Comparison of ENCODE assay signal across 19 cellular contexts in the genomic region with DNA sequence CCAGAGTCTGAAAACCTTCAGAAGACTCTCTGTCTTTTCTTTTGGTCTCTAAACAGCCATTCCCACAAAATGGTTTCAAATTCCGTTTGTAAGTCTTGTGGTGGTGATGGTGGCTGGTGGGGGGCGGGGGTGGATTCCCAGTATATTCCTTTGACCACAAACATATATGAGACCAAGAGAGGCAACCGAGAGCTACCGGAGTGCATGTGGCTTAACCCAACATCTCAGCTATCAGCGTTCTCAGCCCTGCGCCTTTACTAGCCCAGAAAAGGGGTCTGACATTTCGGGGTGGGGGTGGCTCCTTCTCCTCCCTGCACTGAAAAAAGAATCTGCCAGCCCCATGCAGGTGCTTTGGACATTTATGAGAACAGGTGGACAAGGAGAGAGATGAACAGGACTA.
"Had no signal": no experiment of that assay in that cellular context is flagged by ENCODE, and none has a peak within 500 bp of the region (broad histone marks: within the 10 kb centered on the region; RNA-seq: fewer than 3 reads in every experiment).

No MANE protein-coding gene starts in this region.

- H3K36me3 ChIP-seq: esophagus squamous epithelium, gastrocnemius medialis, heart right ventricle, left lung, lower lobe of right lung had no signal

- ATAC-seq: gastrocnemius medialis, left ventricle myocardium superior, mucosa of descending colon had no signal

- H3K9me3 ChIP-seq: esophagus squamous epithelium, gastrocnemius medialis, heart right ventricle, left lung, lower lobe of right lung, mucosa of descending colon had no signal

- H3K4me3 ChIP-seq: coronary artery, esophagus squamous epithelium, gastrocnemius medialis, left lung, lower lobe of right lung, mucosa of descending colon had no signal

- H3K4me1 ChIP-seq: gastrocnemius medialis, left lung, lower lobe of right lung had no signal

- H3K27ac ChIP-seq: coronary artery, dorsolateral prefrontal cortex, esophagus squamous epithelium, gastrocnemius medialis, heart right ventricle, left lung, lower lobe of right lung had no signal

- H3K27me3 ChIP-seq: esophagus squamous epithelium, gastrocnemius medialis, left lung had no signal

- DNase-seq: dermis blood vessel endothelial cell; dorsolateral prefrontal cortex; effector CD4-positive, alpha-beta T cell; effector memory CD4-positive, alpha-beta T cell; esophagus squamous epithelium; foreskin fibroblast; foreskin melanocyte; gastrocnemius medialis; glutamatergic neuron; heart right ventricle; hippocampal formation; left cardiac atrium; left lung; left ventricle myocardium superior; lower lobe of right lung; mesenchymal stem cell; mucosa of descending colon; naive B cell had no signal
